8 cellular contexts compared by ENCODE assay signal in the genomic region with DNA sequence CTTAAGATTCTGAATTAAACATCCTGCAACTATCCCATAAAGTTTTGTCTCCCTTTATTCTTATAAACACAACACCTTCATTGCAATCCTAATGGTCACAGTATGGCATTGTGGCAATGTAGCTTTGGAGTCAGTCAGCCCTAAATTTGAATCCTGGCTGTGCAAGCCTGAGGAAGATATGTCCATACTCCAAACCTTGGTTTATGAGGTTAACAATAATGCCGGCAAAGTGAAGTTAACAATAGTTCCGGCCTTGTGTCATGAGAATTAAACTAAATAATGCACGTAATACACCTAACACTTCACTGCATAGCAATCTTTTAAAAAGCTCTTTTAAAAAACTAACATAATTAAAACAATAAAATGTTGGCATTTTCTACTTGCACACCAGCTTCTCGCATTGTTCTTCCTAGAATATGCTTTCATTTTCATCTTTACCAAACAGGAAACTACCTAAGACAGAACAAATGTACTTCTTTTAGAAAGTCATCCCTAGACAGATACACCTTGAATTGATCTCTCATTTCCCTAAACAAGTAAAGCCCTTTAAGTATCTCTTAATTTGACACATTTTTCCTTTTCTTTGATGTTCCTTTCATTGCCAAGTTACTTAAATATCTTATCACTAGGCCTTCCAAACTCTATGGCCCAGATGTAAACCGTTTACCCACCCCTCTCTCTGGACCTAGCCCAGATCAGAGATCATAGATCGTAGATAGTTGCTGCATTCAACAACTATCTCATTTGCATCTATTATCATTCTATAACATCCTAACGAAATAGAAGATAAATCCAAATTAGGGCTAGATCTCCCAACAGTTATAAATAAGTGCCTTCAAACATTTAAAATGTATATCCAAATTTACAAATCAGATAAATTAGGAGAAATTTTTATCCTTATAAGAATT.
DNase-seq lines count a peak whose midpoint lies in the region; ATAC-seq lines count a peak whose summit lies in the region.

No MANE protein-coding gene starts in this region.

- no peaks in the 10 kb centered on the region for H3K27me3 Mint-ChIP-seq in activated CD4-positive, alpha-beta memory T cell treated with anti-CD3 and anti-CD28 coated beads for 36 hours

- no peak overlapping the region for H3K4me3 ChIP-seq in skeletal muscle satellite cell (ENCODE audit: low read length)

- ATAC-seq in GM19043 (IDR thresholded peaks at IDR 0.05; ENCODE audit: low read depth, unreplicated experiment) (peak; percentile 82), HG02870 (IDR thresholded peaks at IDR 0.05; ENCODE audit: unreplicated experiment) (peak; percentile 85)

- no peak overlapping the region for H3K9ac ChIP-seq in skeletal muscle satellite cell (ENCODE audit: low read depth, low read length)

- H3K4me2 ChIP-seq in skeletal muscle satellite cell (ENCODE audit: low read length): peak overlapping the region; percentile 3

- POLR2A ChIA-PET in activated CD4-positive, alpha-beta memory T cell treated with anti-CD3 and anti-CD28 coated beads for 36 hours (lab: Charles Lee): interaction anchor here (1.3 kb wide), 1 partner anchor 66 kb away, joined by 3 read pairs; no protein-coding TSS in a partner anchor

- intact Hi-C loops in activated CD4-positive, alpha-beta memory T cell treated with anti-CD3 and anti-CD28 coated beads for 36 hours (cut with micrococcal nuclease): loop anchor here (1.0 to 5.0 kb wide), 5 partner anchors 12 to 942 kb away; partner anchors contain the start of gene CREB3L2

- H3K36me3 ChIP-seq in skeletal muscle satellite cell (ENCODE audit: insufficient read depth, low read length): no peaks in the 10 kb centered on the region

- no peak for DNase-seq in activated CD4-positive, alpha-beta memory T cell treated with anti-CD3 and anti-CD28 coated beads for 36 hours
- DNase-seq in GDM1 (lab: John Stamatoyannopoulos, UW): no peak
- DNase-seq in COR-L47 (lab: John Stamatoyannopoulos, UW): no peak
- DNase-seq in NCI-H1436 (lab: John Stamatoyannopoulos, UW): no peak
- DNase-seq in NCI-H748 treated with DMSO at 0.1 percent for 48 hours (lab: John Stamatoyannopoulos, UW): no peak

- peak overlapping the region; percentile 65 for H3K4me3 Mint-ChIP-seq in activated CD4-positive, alpha-beta memory T cell treated with anti-CD3 and anti-CD28 coated beads for 36 hours

- peak overlapping the region; percentile 84 for H3K27ac Mint-ChIP-seq in activated CD4-positive, alpha-beta memory T cell treated with anti-CD3 and anti-CD28 coated beads for 36 hours

- peaks cover 53% of the 10 kb centered on the region for H3K4me1 Mint-ChIP-seq in activated CD4-positive, alpha-beta memory T cell treated with anti-CD3 and anti-CD28 coated beads for 36 hours (ENCODE audit: low read depth)

- peaks cover 6% of the 10 kb centered on the region for H3K36me3 Mint-ChIP-seq in activated CD4-positive, alpha-beta memory T cell treated with anti-CD3 and anti-CD28 coated beads for 36 hours

- H3K4me1 ChIP-seq in skeletal muscle satellite cell (ENCODE audit: control insufficient read depth, insufficient read depth, low read length): peaks cover 80% of the 10 kb centered on the region

- H3K27me3 ChIP-seq in skeletal muscle satellite cell (ENCODE audit: control insufficient read depth, insufficient read depth, low read length): no peaks in the 10 kb centered on the region

- CTCF ChIA-PET in activated CD4-positive, alpha-beta memory T cell treated with anti-CD3 and anti-CD28 coated beads for 36 hours (lab: Charles Lee): interaction anchor here (0.6 to 1.3 kb wide), 4 partner anchors 10 to 74 kb away, joined by 3 to 5 read pairs (median 4); no protein-coding TSS in a partner anchor

- H3K9me3 Mint-ChIP-seq in activated CD4-positive, alpha-beta memory T cell treated with anti-CD3 and anti-CD28 coated beads for 36 hours: no peaks in the 10 kb centered on the region

- H3K9me3 ChIP-seq in skeletal muscle satellite cell (replicated peaks; ENCODE audit: low read length): no peaks in the 10 kb centered on the region
